Comparison of ENCODE assay signal across 28 cellular contexts in genomic region chr1:213163278-213163711, GRCh38.
A peak's percentile ranks its signal among the peaks of the same experiment; 100 is the strongest.
DNase-seq lines count a peak whose midpoint lies in the region; ATAC-seq and TF ChIP-seq lines count a peak whose summit lies in the region.
"Had no signal": no experiment of that assay in that cellular context is flagged by ENCODE, and none has a peak within 500 bp of the region (broad histone marks: within the 10 kb centered on the region; RNA-seq: fewer than 3 reads in every experiment).

No MANE protein-coding gene starts in this region.

- CTCF ChIA-PET in mammary epithelial cell (lab: Charles Lee; ENCODE audit: low non-redundant PET) = no interaction called here

- no peaks in the 10 kb centered on the region for H3K79me2 ChIP-seq in mammary epithelial cell (ENCODE audit: insufficient read depth, low read length)

- in situ Hi-C loops in astrocyte of the spinal cord (cut with HindIII; ENCODE audit: low sequenced_read_pairs) (no loop called here), mammary epithelial cell (cut with MboI; ENCODE audit: low sequenced_read_pairs in 2 of 2) (no loop called here)

- H3K4me3 Mint-ChIP-seq in memory B cell = no peak overlapping the region
- H3K4me3 Mint-ChIP-seq: activated B cell treated with CpG ODN at 0.5 μM for 24 hours; dendritic cell treated with granulocyte-macrophage colony-stimulating factor and Interleukin-4, amounts not matched to agents 40 ng/mL and 50 ng/mL, for 4 days; H9; naive B cell; stimulated activated naive CD8-positive, alpha-beta T cell treated with anti-CD3 and anti-CD28 coated beads, Interleukin-15, Interleukin-2, amounts not matched to agents 100 ng/mL and 50 ng/mL, for 24 hours had no signal

- H3K27ac ChIP-seq in right atrium auricular region = peak overlapping the region; percentile 3 to 46
- no peak overlapping the region for H3K27ac ChIP-seq in aorta (ENCODE audit: low read depth in 1 of 2, low read length in 2 of 2)
- H3K27ac ChIP-seq in mammary epithelial cell (ENCODE audit: insufficient read depth, low read depth, low read length) = no peak overlapping the region
- H3K27ac ChIP-seq: adrenal gland, RWPE1, upper lobe of left lung had no signal

- no peaks in the 10 kb centered on the region for H3K27me3 Mint-ChIP-seq in memory B cell
- H3K27me3 Mint-ChIP-seq: activated B cell treated with CpG ODN at 0.5 μM for 24 hours; dendritic cell treated with granulocyte-macrophage colony-stimulating factor and Interleukin-4, amounts not matched to agents 40 ng/mL and 50 ng/mL, for 4 days; naive B cell; stimulated activated naive CD8-positive, alpha-beta T cell treated with anti-CD3 and anti-CD28 coated beads, Interleukin-15, Interleukin-2, amounts not matched to agents 100 ng/mL and 50 ng/mL, for 24 hours had no signal

- dilution Hi-C loops in mammary epithelial cell (cut with HindIII; ENCODE audit: low sequenced_read_pairs) = no loop called here

- intact Hi-C loops in Right ventricle myocardium inferior (cut with DNase I) (no loop called here), aorta (cut with DNase I) (no loop called here), mammary epithelial cell (cut with micrococcal nuclease) (no loop called here)

- peaks cover 0 to 10% of the 10 kb centered on the region in 2 donors for H3K4me1 ChIP-seq in right atrium auricular region
- peaks cover 2 to 8% of the 10 kb centered on the region in 2 donors for H3K4me1 ChIP-seq in aorta (ENCODE audit: control insufficient read depth in 1 of 2, insufficient read depth in 2 of 2, low read length in 2 of 2)
- no peaks in the 10 kb centered on the region for H3K4me1 ChIP-seq in mammary epithelial cell (ENCODE audit: insufficient read depth, low read length)
- H3K4me1 ChIP-seq: upper lobe of left lung had no signal

- H3K27ac Mint-ChIP-seq in memory B cell = peak overlapping the region; percentile 2
- H3K27ac Mint-ChIP-seq: activated B cell treated with CpG ODN at 0.5 μM for 24 hours; dendritic cell treated with granulocyte-macrophage colony-stimulating factor and Interleukin-4, amounts not matched to agents 40 ng/mL and 50 ng/mL, for 4 days; stimulated activated naive CD8-positive, alpha-beta T cell treated with anti-CD3 and anti-CD28 coated beads, Interleukin-15, Interleukin-2, amounts not matched to agents 100 ng/mL and 50 ng/mL, for 24 hours had no signal

- TF ChIP-seq CTCF in right atrium auricular region (IDR thresholded peaks at IDR 0.05) = no peak
- TF ChIP-seq CTCF in astrocyte of the spinal cord (IDR thresholded peaks at IDR 0.05; ENCODE audit: low read depth, low read length) = no peak
- TF ChIP-seq CTCF in mammary epithelial cell (conservative IDR thresholded peaks at IDR 0.05 in 1 of 2, IDR thresholded peaks at IDR 0.05 in 1 of 2; ENCODE audit: extremely low read depth in 1 of 2, insufficient read depth in 1 of 2, low read depth in 1 of 2, low read length in 2 of 2) = no peak

- DNase-seq in right atrium auricular region (ENCODE audit: low spot score) = no peak
- no peak for DNase-seq in Right ventricle myocardium inferior (ENCODE audit: missing footprints)
- DNase-seq in astrocyte of the spinal cord (ENCODE audit: low read depth, low spot score) = peak; percentile 34
- no peak for DNase-seq in memory B cell (ENCODE audit: low spot score in 2 of 2)
- no peak for DNase-seq in aorta
- no peak for DNase-seq in mammary epithelial cell
- no peak for DNase-seq in NCI-H774 (lab: John Stamatoyannopoulos, UW)
- no peak for DNase-seq in SW 1271 (lab: John Stamatoyannopoulos, UW)
- DNase-seq: activated B cell treated with CpG ODN at 0.5 μM for 24 hours; activated CD4-positive, alpha-beta T cell treated with anti-CD3 and anti-CD28 coated beads, Interleukin-2, amount 50 U/mL, for 48 hours; activated gamma-delta T cell treated with Interleukin-2 at 50 U/mL for 16 hours; adrenal gland; C1 segment of cervical spinal cord; Calu3; EL; gastrocnemius medialis; H9; kidney; MM.1S; naive B cell; NCI-H1436; NCI-H524; nucleus accumbens; stimulated activated CD4-positive, alpha-beta T cell treated with anti-CD3 and anti-CD28 coated beads, Interleukin-12 subunit alpha, Interleukin-12 subunit beta, amount 100 ng/mL, for 4 hours; upper lobe of left lung had no signal

- no peaks in the 10 kb centered on the region for H3K4me1 Mint-ChIP-seq in memory B cell
- H3K4me1 Mint-ChIP-seq: activated B cell treated with CpG ODN at 0.5 μM for 24 hours, H9 had no signal

- no peaks in the 10 kb centered on the region for H3K9me3 Mint-ChIP-seq in memory B cell
- H3K9me3 Mint-ChIP-seq: dendritic cell treated with granulocyte-macrophage colony-stimulating factor and Interleukin-4, amounts not matched to agents 40 ng/mL and 50 ng/mL, for 4 days; H9 had no signal

- no peak overlapping the region for H3K9ac ChIP-seq in mammary epithelial cell (ENCODE audit: insufficient read depth, low read length)

- H3K4me3 ChIP-seq in right atrium auricular region (no peak overlapping the region), astrocyte of the spinal cord (ENCODE audit: low read depth, low read length) (no peak overlapping the region), aorta (ENCODE audit: low read length in 2 of 2) (no peak overlapping the region), mammary epithelial cell (replicated peaks in 1 of 3; ENCODE audit: insufficient read depth in 1 of 3, low read depth in 2 of 3, low read length in 3 of 3) (no peak overlapping the region)
- H3K4me3 ChIP-seq: adrenal gland, gastrocnemius medialis, upper lobe of left lung had no signal

- ATAC-seq in Right ventricle myocardium inferior (no peak), memory B cell (ENCODE audit: low read depth) (no peak), aorta (ENCODE audit: low FRiP score) (peak; percentile 59)
- ATAC-seq: gastrocnemius medialis had no signal

- H3K4me2 ChIP-seq in mammary epithelial cell (ENCODE audit: insufficient read depth, low read depth, low read length) = no peak overlapping the region

- WGBS in aorta, 2 donors = 18 to 19% methylated on average over 3 of the region's 3 CpGs
- 89% methylated on average over 3 of the region's 3 CpGs for WGBS in mammary epithelial cell (ENCODE audit: low coverage, missing lambda C conversion rate)

- no peaks in the 10 kb centered on the region for H3K27me3 ChIP-seq in right atrium auricular region
- no peaks in the 10 kb centered on the region for H3K27me3 ChIP-seq in aorta (ENCODE audit: control insufficient read depth in 1 of 2, insufficient read depth in 2 of 2, low read length in 1 of 2)
- no peaks in the 10 kb centered on the region for H3K27me3 ChIP-seq in mammary epithelial cell (ENCODE audit: insufficient read depth, low read length)
- H3K27me3 ChIP-seq: adrenal gland, gastrocnemius medialis, upper lobe of left lung had no signal

- peaks cover 10% of the 10 kb centered on the region for H3K36me3 Mint-ChIP-seq in memory B cell

- H4K20me1 ChIP-seq in mammary epithelial cell (ENCODE audit: insufficient read depth, low read length) = no peaks in the 10 kb centered on the region

- no TSS peak for BruUV-seq in mammary epithelial cell (replicated peaks; lab: Mats Ljungman, UMichigan)

- no peaks in the 10 kb centered on the region for H3K9me3 ChIP-seq in right atrium auricular region
- H3K9me3 ChIP-seq in aorta (ENCODE audit: control insufficient read depth, low read length) = no peaks in the 10 kb centered on the region
- no peaks in the 10 kb centered on the region for H3K9me3 ChIP-seq in mammary epithelial cell (replicated peaks; ENCODE audit: insufficient read depth, low read length)
- H3K9me3 ChIP-seq: adrenal gland, gastrocnemius medialis, upper lobe of left lung had no signal

- no peak overlapping the region for H2AFZ ChIP-seq in mammary epithelial cell (ENCODE audit: low read depth, low read length)

- H3K36me3 ChIP-seq in right atrium auricular region (no peaks in the 10 kb centered on the region), aorta (ENCODE audit: control insufficient read depth in 1 of 2, insufficient read depth in 2 of 2, low read length in 1 of 2) (no peaks in the 10 kb centered on the region), mammary epithelial cell (ENCODE audit: insufficient read depth, low read length) (no peaks in the 10 kb centered on the region)
- H3K36me3 ChIP-seq: adrenal gland, gastrocnemius medialis, upper lobe of left lung had no signal

Comparison
In these comparisons a context has a peak if more than half of its experiments do, and no peak if none do; other contexts are left out.
1. H3K27ac ChIP-seq: peak in right atrium auricular region (2 of 2); none in aorta (0 of 2) and mammary epithelial cell (single experiment).